2 cellular contexts compared by ENCODE assay signal in the genomic region with DNA sequence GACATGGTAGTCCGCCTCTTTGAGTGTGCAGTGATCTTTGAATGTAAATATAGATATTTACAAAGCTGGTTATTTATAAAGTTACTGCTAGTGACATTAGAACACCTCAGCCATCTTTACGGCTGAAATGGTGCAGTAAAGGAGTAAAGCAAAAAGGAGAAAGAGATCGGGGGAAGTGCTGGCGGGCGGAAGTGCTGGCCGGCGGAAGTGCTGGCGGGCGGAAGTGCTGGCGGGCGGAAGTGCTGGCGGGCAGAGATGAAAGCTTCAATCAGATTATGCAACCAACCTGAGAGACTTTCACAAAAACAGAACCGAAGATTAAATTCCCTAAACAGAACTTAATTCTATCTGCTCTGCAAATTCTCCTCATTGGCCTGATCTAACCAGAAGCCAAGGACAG.
TF ChIP-seq lines count a peak whose summit lies in the region.

No MANE protein-coding gene starts in this region.

TF ChIP-seq in K562, 482 proteins besides CTCF, POLR2A, EP300 and RAD21 (continues in another document):
- no peak for TF ChIP-seq DACH1 (IDR thresholded peaks at IDR 0.05; ENCODE audit: partially characterized antibody)
- TF ChIP-seq SPI1 (IDR thresholded peaks at IDR 0.05; ENCODE audit: borderline replicate concordance, low read depth, low read length): peak; percentile 52; the same call in 1 of the 2 replicates
- TF ChIP-seq CBX5 (IDR thresholded peaks at IDR 0.05; ENCODE audit: borderline replicate concordance, low read depth): no peak
- TF ChIP-seq, protein P1, sequence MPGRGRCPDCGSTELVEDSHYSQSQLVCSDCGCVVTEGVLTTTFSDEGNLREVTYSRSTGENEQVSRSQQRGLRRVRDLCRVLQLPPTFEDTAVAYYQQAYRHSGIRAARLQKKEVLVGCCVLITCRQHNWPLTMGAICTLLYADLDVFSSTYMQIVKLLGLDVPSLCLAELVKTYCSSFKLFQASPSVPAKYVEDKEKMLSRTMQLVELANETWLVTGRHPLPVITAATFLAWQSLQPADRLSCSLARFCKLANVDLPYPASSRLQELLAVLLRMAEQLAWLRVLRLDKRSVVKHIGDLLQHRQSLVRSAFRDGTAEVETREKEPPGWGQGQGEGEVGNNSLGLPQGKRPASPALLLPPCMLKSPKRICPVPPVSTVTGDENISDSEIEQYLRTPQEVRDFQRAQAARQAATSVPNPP (IDR thresholded peaks at IDR 0.05; ENCODE audit: borderline replicate concordance, insufficient read depth, insufficient read length): no peak
- peak; percentile 38; the same call in 1 of the 2 replicates for TF ChIP-seq ELF1 (tag; IDR thresholded peaks at IDR 0.05)
- no peak for TF ChIP-seq ELF4 (CRISPR knock-in tag; IDR thresholded peaks at IDR 0.05)
- peak; percentile 39 for TF ChIP-seq CXXC5 (CRISPR knock-in tag; IDR thresholded peaks at IDR 0.05)
- TF ChIP-seq HDAC1 (IDR thresholded peaks at IDR 0.05): no peak
- TF ChIP-seq ZFP1 (CRISPR knock-in tag; IDR thresholded peaks at IDR 0.05): no peak
- TF ChIP-seq, protein P2, sequence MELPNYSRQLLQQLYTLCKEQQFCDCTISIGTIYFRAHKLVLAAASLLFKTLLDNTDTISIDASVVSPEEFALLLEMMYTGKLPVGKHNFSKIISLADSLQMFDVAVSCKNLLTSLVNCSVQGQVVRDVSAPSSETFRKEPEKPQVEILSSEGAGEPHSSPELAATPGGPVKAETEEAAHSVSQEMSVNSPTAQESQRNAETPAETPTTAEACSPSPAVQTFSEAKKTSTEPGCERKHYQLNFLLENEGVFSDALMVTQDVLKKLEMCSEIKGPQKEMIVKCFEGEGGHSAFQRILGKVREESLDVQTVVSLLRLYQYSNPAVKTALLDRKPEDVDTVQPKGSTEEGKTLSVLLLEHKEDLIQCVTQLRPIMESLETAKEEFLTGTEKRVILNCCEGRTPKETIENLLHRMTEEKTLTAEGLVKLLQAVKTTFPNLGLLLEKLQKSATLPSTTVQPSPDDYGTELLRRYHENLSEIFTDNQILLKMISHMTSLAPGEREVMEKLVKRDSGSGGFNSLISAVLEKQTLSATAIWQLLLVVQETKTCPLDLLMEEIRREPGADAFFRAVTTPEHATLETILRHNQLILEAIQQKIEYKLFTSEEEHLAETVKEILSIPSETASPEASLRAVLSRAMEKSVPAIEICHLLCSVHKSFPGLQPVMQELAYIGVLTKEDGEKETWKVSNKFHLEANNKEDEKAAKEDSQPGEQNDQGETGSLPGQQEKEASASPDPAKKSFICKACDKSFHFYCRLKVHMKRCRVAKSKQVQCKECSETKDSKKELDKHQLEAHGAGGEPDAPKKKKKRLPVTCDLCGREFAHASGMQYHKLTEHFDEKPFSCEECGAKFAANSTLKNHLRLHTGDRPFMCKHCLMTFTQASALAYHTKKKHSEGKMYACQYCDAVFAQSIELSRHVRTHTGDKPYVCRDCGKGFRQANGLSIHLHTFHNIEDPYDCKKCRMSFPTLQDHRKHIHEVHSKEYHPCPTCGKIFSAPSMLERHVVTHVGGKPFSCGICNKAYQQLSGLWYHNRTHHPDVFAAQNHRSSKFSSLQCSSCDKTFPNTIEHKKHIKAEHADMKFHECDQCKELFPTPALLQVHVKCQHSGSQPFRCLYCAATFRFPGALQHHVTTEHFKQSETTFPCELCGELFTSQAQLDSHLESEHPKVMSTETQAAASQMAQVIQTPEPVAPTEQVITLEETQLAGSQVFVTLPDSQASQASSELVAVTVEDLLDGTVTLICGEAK (IDR thresholded peaks at IDR 0.05): peak; percentile 83
- TF ChIP-seq, protein P2 (CRISPR knock-in tag; IDR thresholded peaks at IDR 0.05): no peak
- TF ChIP-seq GABPA (tag; conservative IDR thresholded peaks at IDR 0.05; ENCODE audit: low read depth): peak; percentile 85
- TF ChIP-seq CSDE1 (IDR thresholded peaks at IDR 0.05): no peak

TF ChIP-seq in GM23338, 12 proteins besides CTCF, POLR2A, EP300 and RAD21:
- TF ChIP-seq JUNB (IDR thresholded peaks at IDR 0.05; ENCODE audit: unreplicated experiment): no peak
- TF ChIP-seq EZH2phosphoT487 (IDR thresholded peaks at IDR 0.05; ENCODE audit: unreplicated experiment): no peak
- no peak for TF ChIP-seq ZNF331 (CRISPR knock-in tag; IDR thresholded peaks at IDR 0.05; ENCODE audit: low read depth)
- TF ChIP-seq REST (IDR thresholded peaks at IDR 0.05; ENCODE audit: unreplicated experiment): no peak
- TF ChIP-seq, protein P3, sequence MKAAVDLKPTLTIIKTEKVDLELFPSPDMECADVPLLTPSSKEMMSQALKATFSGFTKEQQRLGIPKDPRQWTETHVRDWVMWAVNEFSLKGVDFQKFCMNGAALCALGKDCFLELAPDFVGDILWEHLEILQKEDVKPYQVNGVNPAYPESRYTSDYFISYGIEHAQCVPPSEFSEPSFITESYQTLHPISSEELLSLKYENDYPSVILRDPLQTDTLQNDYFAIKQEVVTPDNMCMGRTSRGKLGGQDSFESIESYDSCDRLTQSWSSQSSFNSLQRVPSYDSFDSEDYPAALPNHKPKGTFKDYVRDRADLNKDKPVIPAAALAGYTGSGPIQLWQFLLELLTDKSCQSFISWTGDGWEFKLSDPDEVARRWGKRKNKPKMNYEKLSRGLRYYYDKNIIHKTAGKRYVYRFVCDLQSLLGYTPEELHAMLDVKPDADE (IDR thresholded peaks at IDR 0.05): no peak
- no peak for TF ChIP-seq CREB1 (CRISPR knock-in tag; IDR thresholded peaks at IDR 0.05; ENCODE audit: low read depth)
- no peak for TF ChIP-seq STAT1 (IDR thresholded peaks at IDR 0.05; ENCODE audit: unreplicated experiment)
- no peak for TF ChIP-seq ZNF114 (CRISPR knock-in tag; IDR thresholded peaks at IDR 0.05)
- TF ChIP-seq POLR2AphosphoS5 (IDR thresholded peaks at IDR 0.05; ENCODE audit: low read depth): no peak
- no peak for TF ChIP-seq ZNF462 (CRISPR knock-in tag; IDR thresholded peaks at IDR 0.05)
- no peak for TF ChIP-seq NANOG (IDR thresholded peaks at IDR 0.05; ENCODE audit: borderline replicate concordance)
- TF ChIP-seq EZH2 (IDR thresholded peaks at IDR 0.05; ENCODE audit: low read depth, unreplicated experiment): no peak
